ENCODE assay signal across 20 cellular contexts in genomic region chr1:220682901-220683576, GRCh38.
"Had no signal": no experiment of that assay in that cellular context is flagged by ENCODE, and none has a peak within 500 bp of the region (broad histone marks: within the 10 kb centered on the region; RNA-seq: fewer than 3 reads in every experiment).

No MANE protein-coding gene starts in this region.

- H3K4me3 ChIP-seq: coronary artery, spleen, tibial nerve, upper lobe of right lung, vagina had no signal

- H3K27me3 ChIP-seq: spleen, tibial nerve, upper lobe of right lung, vagina had no signal

- DNase-seq: effector CD4-positive, alpha-beta T cell; endodermal cell; foreskin melanocyte; head of caudate nucleus; hippocampal formation; left cardiac atrium; mesendoderm; naive B cell; spleen; stimulated activated CD4-positive, alpha-beta T cell treated with anti-CD3 and anti-CD28 coated beads, Interleukin-15, amount 100 ng/mL, for 24 hours; stimulated activated CD4-positive, alpha-beta T cell treated with anti-CD3 and anti-CD28 coated beads, Interleukin-1b, Interleukin-23, amount 100 ng/mL, for 48 hours; stimulated activated CD4-positive, alpha-beta T cell treated with anti-CD3 and anti-CD28 coated beads, Interleukin-4, amount 100 ng/mL, for 24 hours; upper lobe of right lung had no signal

- H3K9me3 ChIP-seq: spleen, tibial nerve, upper lobe of right lung, vagina had no signal

- H3K27me3 Mint-ChIP-seq: naive B cell; stimulated activated memory B cell treated with anti-CD40 and anti-IgM and Interleukin-4, amounts not matched to agents 10 μg/mL and 1 μg/mL and 100 μg/mL, for 72 hours; stimulated activated naive CD8-positive, alpha-beta T cell treated with anti-CD3 and anti-CD28 coated beads, Interleukin-15, Interleukin-2, amounts not matched to agents 100 ng/mL and 50 ng/mL, for 24 hours had no signal

- H3K27ac ChIP-seq: coronary artery, spleen, tibial nerve, upper lobe of right lung, vagina had no signal

- H3K4me1 Mint-ChIP-seq: endodermal cell; nephron; stimulated activated memory B cell treated with anti-CD40 and anti-IgM and Interleukin-4, amounts not matched to agents 10 μg/mL and 1 μg/mL and 100 μg/mL, for 72 hours had no signal

- H3K4me1 ChIP-seq: upper lobe of right lung, vagina had no signal

- H3K4me3 Mint-ChIP-seq: endodermal cell; naive B cell; nephron; stimulated activated memory B cell treated with anti-CD40 and anti-IgM and Interleukin-4, amounts not matched to agents 10 μg/mL and 1 μg/mL and 100 μg/mL, for 72 hours; stimulated activated naive CD8-positive, alpha-beta T cell treated with anti-CD3 and anti-CD28 coated beads, Interleukin-15, Interleukin-2, amounts not matched to agents 100 ng/mL and 50 ng/mL, for 24 hours had no signal

- H3K36me3 ChIP-seq: spleen, tibial nerve, upper lobe of right lung, vagina had no signal

- H3K36me3 Mint-ChIP-seq: naive B cell; stimulated activated memory B cell treated with anti-CD40 and anti-IgM and Interleukin-4, amounts not matched to agents 10 μg/mL and 1 μg/mL and 100 μg/mL, for 72 hours had no signal

- H3K9me3 Mint-ChIP-seq: endodermal cell; naive B cell; nephron; stimulated activated memory B cell treated with anti-CD40 and anti-IgM and Interleukin-4, amounts not matched to agents 10 μg/mL and 1 μg/mL and 100 μg/mL, for 72 hours; stimulated activated naive CD8-positive, alpha-beta T cell treated with anti-CD3 and anti-CD28 coated beads, Interleukin-15, Interleukin-2, amounts not matched to agents 100 ng/mL and 50 ng/mL, for 24 hours had no signal

- H3K27ac Mint-ChIP-seq: endodermal cell; naive B cell; nephron; stimulated activated memory B cell treated with anti-CD40 and anti-IgM and Interleukin-4, amounts not matched to agents 10 μg/mL and 1 μg/mL and 100 μg/mL, for 72 hours; stimulated activated naive CD8-positive, alpha-beta T cell treated with anti-CD3 and anti-CD28 coated beads, Interleukin-15, Interleukin-2, amounts not matched to agents 100 ng/mL and 50 ng/mL, for 24 hours had no signal

- ATAC-seq: left cardiac atrium; sciatic nerve; stimulated activated memory B cell treated with anti-CD40 and anti-IgM and Interleukin-4, amounts not matched to agents 10 μg/mL and 1 μg/mL and 100 μg/mL, for 72 hours; upper lobe of right lung had no signal
